In the genomic region with DNA sequence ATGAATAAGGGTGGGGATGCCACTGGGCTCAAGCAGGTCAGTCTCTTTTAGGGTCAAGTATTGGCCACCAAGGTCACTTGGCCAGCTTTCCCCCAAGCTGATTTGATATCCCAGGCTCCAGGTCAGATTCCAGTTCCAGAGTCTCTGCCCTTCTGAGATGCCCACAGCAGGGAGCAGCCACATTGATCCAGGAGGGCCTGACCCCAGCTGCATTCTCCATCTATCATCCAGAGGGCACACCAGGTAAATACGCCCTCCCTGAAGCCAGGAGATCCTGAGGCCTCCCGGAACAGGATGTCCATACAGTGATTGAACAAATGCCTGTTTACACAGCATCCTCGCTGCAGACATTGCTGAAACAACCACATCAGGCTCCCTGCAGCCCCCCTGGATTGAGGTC, we compare ENCODE assay signal across 17 cellular contexts.
DNase-seq lines count a peak whose midpoint lies in the region; ATAC-seq, FAIRE-seq and TF ChIP-seq lines count a peak whose summit lies in the region.
"Had no signal": no experiment of that assay in that cellular context is flagged by ENCODE, and none has a peak within 500 bp of the region (broad histone marks: within the 10 kb centered on the region; RNA-seq: fewer than 3 reads in every experiment).

No MANE protein-coding gene starts in this region.

- H3K4me3 Mint-ChIP-seq in natural killer cell treated with Interleukin-12 subunit alpha and Interleukin-12 subunit beta and Interleukin-15 and Interleukin-18, amount 100 ng/mL, for 72 hours = no peak overlapping the region
- H3K4me3 Mint-ChIP-seq: activated naive CD4-positive, alpha-beta T cell treated with anti-CD3 and anti-CD28 coated beads, Interleukin-2, amount 50 U/mL, for 24 hours; IgD-negative memory B cell had no signal

- intact Hi-C loops in posterior vena cava (cut with DNase I) = no loop called here

- ATAC-seq in left lobe of liver (peak; percentile 57), HG02981 (IDR thresholded peaks at IDR 0.05; ENCODE audit: unreplicated experiment) (no peak)
- ATAC-seq in natural killer cell treated with Interleukin-12 subunit alpha and Interleukin-12 subunit beta and Interleukin-15 and Interleukin-18, amount 100 ng/mL, for 72 hours = no peak

- H3K36me3 Mint-ChIP-seq in natural killer cell treated with Interleukin-12 subunit alpha and Interleukin-12 subunit beta and Interleukin-15 and Interleukin-18, amount 100 ng/mL, for 72 hours = no peaks in the 10 kb centered on the region
- H3K36me3 Mint-ChIP-seq: activated naive CD4-positive, alpha-beta T cell treated with anti-CD3 and anti-CD28 coated beads, Interleukin-2, amount 50 U/mL, for 24 hours had no signal

- H3K4me1 Mint-ChIP-seq in natural killer cell treated with Interleukin-12 subunit alpha and Interleukin-12 subunit beta and Interleukin-15 and Interleukin-18, amount 100 ng/mL, for 72 hours (ENCODE audit: low read depth in 2 of 2) = peaks cover 4 to 5% of the 10 kb centered on the region in 2 donors

- no peak for FAIRE-seq in GM12892 (lab: Jason Lieb, UNC)
- FAIRE-seq: A204.1, small intestine had no signal

- peaks cover 24 to 25% of the 10 kb centered on the region in 2 donors for H3K27me3 Mint-ChIP-seq in natural killer cell treated with Interleukin-12 subunit alpha and Interleukin-12 subunit beta and Interleukin-15 and Interleukin-18, amount 100 ng/mL, for 72 hours

- TF ChIP-seq POLR2A in GM12892 (IDR thresholded peaks at IDR 0.05; ENCODE audit: low read depth, low read length) = no peak

- H3K9me3 Mint-ChIP-seq in natural killer cell treated with Interleukin-12 subunit alpha and Interleukin-12 subunit beta and Interleukin-15 and Interleukin-18, amount 100 ng/mL, for 72 hours = no peaks in the 10 kb centered on the region
- H3K9me3 Mint-ChIP-seq: activated naive CD4-positive, alpha-beta T cell treated with anti-CD3 and anti-CD28 coated beads, Interleukin-2, amount 50 U/mL, for 24 hours; IgD-negative memory B cell had no signal

- DNase-seq in NCI-H2171 treated with DMSO at 0.1 percent for 48 hours (lab: John Stamatoyannopoulos, UW) (peak; percentile 76), NCI-H2171 (lab: John Stamatoyannopoulos, UW) (no peak), NCI-H146 (lab: John Stamatoyannopoulos, UW) (peak; percentile 90), left lobe of liver (ENCODE audit: low spot score) (no peak), posterior vena cava (ENCODE audit: low spot score) (peak; percentile 23), GM12892 (ENCODE audit: insufficient read length) (no peak)
- no peak for DNase-seq in natural killer cell treated with Interleukin-12 subunit alpha and Interleukin-12 subunit beta and Interleukin-15 and Interleukin-18, amount 100 ng/mL, for 72 hours (ENCODE audit: low spot score)
- DNase-seq: activated CD4-positive, alpha-beta T cell treated with anti-CD3 and anti-CD28 coated beads for 1 hour; GOT3; stimulated activated CD4-positive, alpha-beta T cell treated with anti-CD3 and anti-CD28 coated beads, Interleukin-2, amount 100 ng/mL, for 48 hours; stimulated activated naive CD4-positive, alpha-beta T cell treated with Interleukin-2 at 50 U/mL for 16 hours; T1000 had no signal

- H3K27ac Mint-ChIP-seq in natural killer cell treated with Interleukin-12 subunit alpha and Interleukin-12 subunit beta and Interleukin-15 and Interleukin-18, amount 100 ng/mL, for 72 hours = no peak overlapping the region
- H3K27ac Mint-ChIP-seq: activated naive CD4-positive, alpha-beta T cell treated with anti-CD3 and anti-CD28 coated beads, Interleukin-2, amount 50 U/mL, for 24 hours; IgD-negative memory B cell had no signal

Comparison
In these comparisons a context has a peak if more than half of its experiments do, and no peak if none do; other contexts are left out.
1. DNase-seq: peak in NCI-H2171 treated with DMSO at 0.1 percent for 48 hours (single experiment), NCI-H146 (single experiment) and posterior vena cava (single experiment); none in NCI-H2171 (single experiment), left lobe of liver (single experiment), GM12892 (single experiment) and natural killer cell treated with Interleukin-12 subunit alpha and Interleukin-12 subunit beta and Interleukin-15 and Interleukin-18, amount 100 ng/mL, for 72 hours (single experiment).